11 cellular contexts compared by ENCODE assay signal in genomic region chr12:4145990-4146859, GRCh38.
A peak's percentile ranks its signal among the peaks of the same experiment; 100 is the strongest.
DNase-seq lines count a peak whose midpoint lies in the region; ATAC-seq and TF ChIP-seq lines count a peak whose summit lies in the region.
"Had no signal": no experiment of that assay in that cellular context is flagged by ENCODE, and none has a peak within 500 bp of the region (broad histone marks: within the 10 kb centered on the region; RNA-seq: fewer than 3 reads in every experiment).

No MANE protein-coding gene starts in this region.

- H3K36me3 ChIP-seq in CD8-positive, alpha-beta T cell (ENCODE audit: insufficient read depth, low read length), result no peaks in the 10 kb centered on the region
- H3K36me3 ChIP-seq: gastroesophageal sphincter had no signal

- intact Hi-C loops in CD8-positive, alpha-beta T cell (cut with DNase I, micrococcal nuclease), result loop anchor here (2.0 to 10.0 kb wide), 2 partner anchors 19 to 129 kb away; partner anchors contain the start of gene CCND2 (in 1 of the 2)

- ATAC-seq in HG02938 (IDR thresholded peaks at IDR 0.05; ENCODE audit: unreplicated experiment), result peak; percentile 30
- ATAC-seq in foreskin keratinocyte, result peak; percentile 9
- no peak for ATAC-seq in CD8-positive, alpha-beta T cell
- ATAC-seq: gastroesophageal sphincter had no signal

- H3K27ac Mint-ChIP-seq in CD8-positive, alpha-beta T cell, result no peak overlapping the region

- no peaks in the 10 kb centered on the region for H3K27me3 Mint-ChIP-seq in CD8-positive, alpha-beta T cell (ENCODE audit: low read depth)

- peak; percentile 44 for DNase-seq in activated CD8-positive, alpha-beta memory T cell treated with anti-CD3 and anti-CD28 coated beads, Interleukin-2, amount 50 U/mL, for 24 hours (ENCODE audit: extremely low read depth)
- no peak for DNase-seq in foreskin keratinocyte
- DNase-seq in stimulated activated CD8-positive, alpha-beta memory T cell treated with anti-CD3 and anti-CD28 coated beads, Interleukin-7, amount 100 ng/mL, for 48 hours (ENCODE audit: extremely low read depth in 1 of 2, low read depth in 1 of 2), result peak; percentile 42 to 74
- no peak for DNase-seq in DMS53 (lab: John Stamatoyannopoulos, UW)
- DNase-seq in CD8-positive, alpha-beta T cell, result no peak
- no peak for DNase-seq in islet precursor cell
- DNase-seq: caudate nucleus, DND-41, midbrain had no signal

- no peaks in the 10 kb centered on the region for H3K4me1 ChIP-seq in foreskin keratinocyte
- peaks cover 12% of the 10 kb centered on the region for H3K4me1 ChIP-seq in CD8-positive, alpha-beta T cell (ENCODE audit: insufficient read depth, low read length)
- H3K4me1 ChIP-seq: gastroesophageal sphincter had no signal

- no peak overlapping the region for H3K4me3 ChIP-seq in CD8-positive, alpha-beta T cell (ENCODE audit: low read depth, low read length)
- H3K4me3 ChIP-seq: gastroesophageal sphincter had no signal

- H3K9me3 ChIP-seq in CD8-positive, alpha-beta T cell (ENCODE audit: low read length), result no peaks in the 10 kb centered on the region
- H3K9me3 ChIP-seq: gastroesophageal sphincter had no signal

- POLR2A ChIA-PET in CD8-positive, alpha-beta T cell (lab: Charles Lee), result interaction anchor here (1.0 kb wide), 1 partner anchor 130 kb away, joined by 4 read pairs; no protein-coding TSS in a partner anchor

- no peaks in the 10 kb centered on the region for H3K27me3 ChIP-seq in foreskin keratinocyte
- H3K27me3 ChIP-seq in CD8-positive, alpha-beta T cell (ENCODE audit: insufficient read depth, low read length), result no peaks in the 10 kb centered on the region

- H3K4me1 Mint-ChIP-seq in CD8-positive, alpha-beta T cell (ENCODE audit: low read depth), result peaks cover 32% of the 10 kb centered on the region

- no peaks in the 10 kb centered on the region for H3K9me3 Mint-ChIP-seq in CD8-positive, alpha-beta T cell

- H3K27ac ChIP-seq in foreskin keratinocyte, result no peak overlapping the region
- H3K27ac ChIP-seq in CD8-positive, alpha-beta T cell (ENCODE audit: low read depth, low read length), result no peak overlapping the region
- H3K27ac ChIP-seq: gastroesophageal sphincter had no signal

- H3K36me3 Mint-ChIP-seq in CD8-positive, alpha-beta T cell, result peaks cover 3% of the 10 kb centered on the region

- CTCF ChIA-PET in CD8-positive, alpha-beta T cell (lab: Charles Lee), result interaction anchor here (0.9 to 8.0 kb wide), 5 partner anchors 10 to 183 kb away, joined by 3 to 65 read pairs (median 4); partner anchors contain the start of gene CCND2

- H3K4me3 Mint-ChIP-seq in CD8-positive, alpha-beta T cell, result no peak overlapping the region

- no peak for TF ChIP-seq CTCF in foreskin keratinocyte (conservative IDR thresholded peaks at IDR 0.05)
- no peak for TF ChIP-seq CTCF in CD8-positive, alpha-beta T cell (IDR thresholded peaks at IDR 0.05)

Comparison
In these comparisons a context has a peak if more than half of its experiments do, and no peak if none do; other contexts are left out.
1. DNase-seq: peak in activated CD8-positive, alpha-beta memory T cell treated with anti-CD3 and anti-CD28 coated beads, Interleukin-2, amount 50 U/mL, for 24 hours (single experiment) and stimulated activated CD8-positive, alpha-beta memory T cell treated with anti-CD3 and anti-CD28 coated beads, Interleukin-7, amount 100 ng/mL, for 48 hours (2 of 2); none in foreskin keratinocyte (0 of 2), DMS53 (single experiment), CD8-positive, alpha-beta T cell (0 of 7) and islet precursor cell (single experiment).